ENCODE assay signal across 19 cellular contexts in the genomic region with DNA sequence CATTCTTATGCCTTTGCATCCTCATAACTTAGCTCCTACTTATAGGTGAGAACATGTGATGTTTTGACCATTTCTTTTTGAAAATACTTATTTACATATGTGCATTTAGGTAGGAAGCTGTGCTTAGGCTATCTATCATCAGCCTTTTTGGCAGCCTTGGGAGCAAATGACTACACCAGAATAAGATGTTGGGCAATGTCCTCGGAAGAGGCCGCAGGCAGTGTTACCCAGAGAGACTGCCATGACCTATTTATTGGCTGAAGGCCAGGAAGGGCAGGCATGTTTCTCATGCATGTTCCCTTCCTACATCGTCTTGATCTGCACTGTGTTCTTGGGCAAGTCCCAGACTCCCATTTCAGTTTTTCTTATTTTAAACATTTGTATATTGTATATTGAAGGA.
DNase-seq lines count a peak whose midpoint lies in the region; ATAC-seq, FAIRE-seq and TF ChIP-seq lines count a peak whose summit lies in the region.
"Had no signal": no experiment of that assay in that cellular context is flagged by ENCODE, and none has a peak within 500 bp of the region (broad histone marks: within the 10 kb centered on the region; RNA-seq: fewer than 3 reads in every experiment).

No MANE protein-coding gene starts in this region.

- no peaks in the 10 kb centered on the region for H3K4me1 ChIP-seq in K562 (replicated peaks in 1 of 2; ENCODE audit: control insufficient read depth in 2 of 2, insufficient read depth in 2 of 2, low read length in 2 of 2)
- H3K4me1 ChIP-seq in cardiac muscle cell (ENCODE audit: low read depth), result no peaks in the 10 kb centered on the region
- H3K4me1 ChIP-seq in uterus, result no peaks in the 10 kb centered on the region
- H3K4me1 ChIP-seq in spleen, result no peaks in the 10 kb centered on the region
- H3K4me1 ChIP-seq in esophagus squamous epithelium, result peaks cover 0 to 14% (median 3%) of the 10 kb centered on the region in 3 donors
- H3K4me1 ChIP-seq in ovary (ENCODE audit: insufficient read depth), result no peaks in the 10 kb centered on the region
- H3K4me1 ChIP-seq: pancreas had no signal

- no peak overlapping the region for H3K9ac ChIP-seq in K562 (ENCODE audit: insufficient read depth in 1 of 2, low read depth in 2 of 2, low read length in 2 of 2)

- no peaks in the 10 kb centered on the region for H3K36me3 ChIP-seq in K562 (ENCODE audit: control insufficient read depth, insufficient read depth, low read length)
- H3K36me3 ChIP-seq in cardiac muscle cell, result no peaks in the 10 kb centered on the region
- H3K36me3 ChIP-seq in uterus, result no peaks in the 10 kb centered on the region
- peaks cover 0 to 50% (median 12%) of the 10 kb centered on the region in 6 donors for H3K36me3 ChIP-seq in spleen
- H3K36me3 ChIP-seq in esophagus squamous epithelium, result peaks cover 0 to 38% (median 0%) of the 10 kb centered on the region in 3 donors
- H3K36me3 ChIP-seq in ovary, result no peaks in the 10 kb centered on the region
- H3K36me3 ChIP-seq: pancreas had no signal

- POLR2A ChIA-PET in K562 (lab: Yijun Ruan, JAX), result no interaction called here

- in situ Hi-C loops in K562 (cut with MboI), result no loop called here

- TF ChIP-seq RAD21 in K562 (CRISPR knock-in tag; conservative IDR thresholded peaks at IDR 0.05 in 1 of 2, IDR thresholded peaks at IDR 0.05 in 1 of 2), result no peak

- intact Hi-C loops in K562 (cut with micrococcal nuclease) (no loop called here), uterus (cut with DNase I; ENCODE audit: low total_unique reads) (no loop called here), spleen (cut with DNase I; ENCODE audit: low total_unique reads) (no loop called here), esophagus squamous epithelium (cut with DNase I) (no loop called here), ovary (cut with DNase I) (no loop called here)

- no peaks in the 10 kb centered on the region for H3K9me1 ChIP-seq in K562 (ENCODE audit: control insufficient read depth, insufficient read depth, low read length)

- TF ChIP-seq EP300 in K562 (IDR thresholded peaks at IDR 0.05; ENCODE audit: low read length) (no peak), ovary (IDR thresholded peaks at IDR 0.05) (no peak)

- FAIRE-seq in K562 (lab: Jason Lieb, UNC), result no peak
- FAIRE-seq: HepG2, pancreas had no signal

- no peak for ATAC-seq in K562
- ATAC-seq: HepG2, PC-3 had no signal

- H3K79me2 ChIP-seq in K562 (ENCODE audit: control insufficient read depth, insufficient read depth, low read length), result no peaks in the 10 kb centered on the region

- TF ChIP-seq CTCF in K562 (IDR thresholded peaks at IDR 0.05 in 2 of 3, conservative IDR thresholded peaks at IDR 0.05 in 1 of 3; ENCODE audit: insufficient read depth in 2 of 3, low read depth in 1 of 3, low read length in 3 of 3), result no peak
- TF ChIP-seq CTCF in cardiac muscle cell (IDR thresholded peaks at IDR 0.05; ENCODE audit: low read depth, low read length), result no peak
- TF ChIP-seq CTCF in uterus (IDR thresholded peaks at IDR 0.05), result no peak
- TF ChIP-seq CTCF in spleen (IDR thresholded peaks at IDR 0.05 in 8 of 11, conservative IDR thresholded peaks at IDR 0.05 in 3 of 11), result no peak
- TF ChIP-seq CTCF in esophagus squamous epithelium (IDR thresholded peaks at IDR 0.05), result no peak
- TF ChIP-seq CTCF in ovary (IDR thresholded peaks at IDR 0.05), result no peak

- CTCF ChIA-PET in K562 (lab: Yijun Ruan, JAX; ENCODE audit: low intra/inter-chr PET ratio), result no interaction called here

- peak; percentile 4 for DNase-seq in DMS79 treated with DMSO at 0.1 percent for 48 hours (lab: John Stamatoyannopoulos, UW)
- DNase-seq in DMS79 (lab: John Stamatoyannopoulos, UW), result no peak
- DNase-seq in K562 (ENCODE audit: extremely low read depth in 1 of 4, low spot score in 3 of 4), result no peak
- peak; percentile 2 to 93 for DNase-seq in cardiac muscle cell (ENCODE audit: low read depth in 1 of 2, low spot score in 1 of 2)
- DNase-seq in uterus, result peak; percentile 35 to 50
- DNase-seq in spleen, result no peak
- no peak for DNase-seq in esophagus squamous epithelium (lab: John Stamatoyannopoulos, UW)
- no peak for DNase-seq in ovary
- DNase-seq: 8988T; activated CD4-positive, CD25-positive, alpha-beta regulatory T cell; CD4-positive, alpha-beta memory T cell; central memory CD4-positive, alpha-beta T cell; GDM1; heart right ventricle; NCI-H1436; NCI-H510A; pancreas had no signal

- H3K4me3 ChIP-seq in K562 (no peak overlapping the region), cardiac muscle cell (no peak overlapping the region), uterus (no peak overlapping the region), spleen (no peak overlapping the region), esophagus squamous epithelium (no peak overlapping the region), ovary (no peak overlapping the region)
- H3K4me3 ChIP-seq: heart right ventricle, pancreas had no signal

- 10% methylated on average over 3 of the region's 3 CpGs for WGBS in K562 (ENCODE audit: insufficient coverage, low coverage, missing lambda C conversion rate)
- 60 to 83% (median 72%) methylated on average over 3 of the region's 3 CpGs for WGBS in spleen, 5 donors
- WGBS in esophagus squamous epithelium, 2 donors, result 40 to 54% methylated on average over 3 of the region's 3 CpGs
- 63 to 81% (median 63%) methylated on average over 3 of the region's 3 CpGs for WGBS in ovary, 3 donors

- no peak overlapping the region for H2AFZ ChIP-seq in K562 (ENCODE audit: low read depth, low read length)

- no peak overlapping the region for H3K27ac ChIP-seq in K562 (ENCODE audit: extremely low read depth, low read depth, low read length)
- no peak overlapping the region for H3K27ac ChIP-seq in cardiac muscle cell
- H3K27ac ChIP-seq in uterus, result peak overlapping the region in 1 of 2 donors; percentile 14
- H3K27ac ChIP-seq in spleen, result peak overlapping the region in 3 of 8 donors; percentile 2 to 43 (median 29)
- H3K27ac ChIP-seq in esophagus squamous epithelium, result no peak overlapping the region
- H3K27ac ChIP-seq in ovary, result no peak overlapping the region
- H3K27ac ChIP-seq: heart right ventricle, pancreas had no signal

- H3K9me3 ChIP-seq in K562 (replicated peaks; ENCODE audit: control insufficient read depth, insufficient read depth, low read depth, low read length) (no peaks in the 10 kb centered on the region), cardiac muscle cell (ENCODE audit: low read depth) (no peaks in the 10 kb centered on the region), uterus (no peaks in the 10 kb centered on the region), spleen (peaks cover 0 to 8% (median 3%) of the 10 kb centered on the region in 8 donors), esophagus squamous epithelium (no peaks in the 10 kb centered on the region), ovary (no peaks in the 10 kb centered on the region)
- H3K9me3 ChIP-seq: heart right ventricle, pancreas had no signal

- H3K27me3 ChIP-seq in K562 (ENCODE audit: control insufficient read depth in 2 of 2, insufficient read depth in 2 of 2, low read length in 2 of 2) (no peaks in the 10 kb centered on the region), cardiac muscle cell (no peaks in the 10 kb centered on the region), uterus (no peaks in the 10 kb centered on the region), spleen (replicated peaks in 1 of 7) (no peaks in the 10 kb centered on the region), esophagus squamous epithelium (no peaks in the 10 kb centered on the region), ovary (no peaks in the 10 kb centered on the region)
- H3K27me3 ChIP-seq: heart right ventricle, pancreas had no signal

- no TSS peak for BruUV-seq in K562 (replicated peaks; lab: Mats Ljungman, UMichigan)

- TF ChIP-seq POLR2A in K562 (conservative IDR thresholded peaks at IDR 0.05), result no peak
- no peak for TF ChIP-seq POLR2A in uterus (IDR thresholded peaks at IDR 0.05)
- TF ChIP-seq POLR2A in spleen (IDR thresholded peaks at IDR 0.05), result no peak
- TF ChIP-seq POLR2A in esophagus squamous epithelium (IDR thresholded peaks at IDR 0.05), result no peak
- no peak for TF ChIP-seq POLR2A in ovary (IDR thresholded peaks at IDR 0.05)

- H4K20me1 ChIP-seq in K562 (replicated peaks; ENCODE audit: control insufficient read depth, insufficient read depth, low read length), result no peaks in the 10 kb centered on the region

- no peak overlapping the region for H3K4me2 ChIP-seq in K562 (ENCODE audit: insufficient read depth, low read length)

TF ChIP-seq in K562, 482 proteins besides CTCF, POLR2A, EP300 and RAD21:
- no peak for TF ChIP-seq ZNF253 (CRISPR knock-in tag; conservative IDR thresholded peaks at IDR 0.05)
- TF ChIP-seq NFIC (IDR thresholded peaks at IDR 0.05), result peak; percentile 47; the same call in 1 of the 2 replicates

Comparison
In these comparisons a context has a peak if more than half of its experiments do, and no peak if none do; other contexts are left out.
1. DNase-seq: peak in DMS79 treated with DMSO at 0.1 percent for 48 hours (single experiment), cardiac muscle cell (2 of 2) and uterus (2 of 2); none in DMS79 (single experiment), K562 (0 of 4), spleen (single experiment), esophagus squamous epithelium (single experiment) and ovary (0 of 5).